ENCODE assay signal across 20 cellular contexts in the genomic region with DNA sequence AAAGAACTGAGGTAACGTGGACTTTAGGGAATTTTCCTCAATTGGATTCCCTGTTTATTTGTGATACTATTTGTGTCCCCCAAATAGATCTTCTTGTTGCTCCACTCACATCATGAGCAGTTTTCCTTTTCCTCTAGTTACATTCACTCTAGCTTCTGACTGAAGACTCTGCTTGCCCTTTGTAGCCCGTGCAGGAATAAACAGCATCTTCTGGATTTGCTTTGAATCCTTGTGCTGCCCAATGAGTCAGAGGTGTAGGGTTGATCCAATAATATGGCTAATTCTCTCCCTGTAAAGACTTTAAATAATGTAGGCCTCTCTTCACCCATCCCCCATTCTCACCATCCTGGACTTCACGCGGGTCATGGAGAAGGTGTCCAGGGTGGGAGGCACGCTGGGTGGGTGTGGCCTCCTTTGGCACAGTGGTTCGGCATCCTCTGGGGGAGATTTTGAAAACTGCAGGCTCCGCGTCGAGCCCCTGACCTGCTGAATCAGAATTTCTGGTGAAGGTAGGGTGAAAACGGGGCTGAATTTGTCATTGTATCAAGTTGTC. TPM values are rescaled to one million over a fixed set of nuclear protein-coding genes. Genes with fewer than 3 reads are reported as not detected.
A peak's percentile ranks its signal among the peaks of the same experiment; 100 is the strongest.
DNase-seq lines count a peak whose midpoint lies in the region; ATAC-seq and TF ChIP-seq lines count a peak whose summit lies in the region.
"Had no signal": no experiment of that assay in that cellular context is flagged by ENCODE, and none has a peak within 500 bp of the region (broad histone marks: within the 10 kb centered on the region; RNA-seq: fewer than 3 reads in every experiment).

No MANE protein-coding gene starts in this region.

- TF ChIP-seq POLR2A in esophagus muscularis mucosa (IDR thresholded peaks at IDR 0.05; ENCODE audit: low read depth): no peak

- H3K36me3 ChIP-seq in heart right ventricle (no peaks in the 10 kb centered on the region), esophagus muscularis mucosa (peaks cover 0 to 11% (median 2%) of the 10 kb centered on the region in 4 donors), neural progenitor cell (no peaks in the 10 kb centered on the region), aorta (ENCODE audit: control insufficient read depth in 1 of 2, insufficient read depth in 2 of 2, low read length in 1 of 2) (no peaks in the 10 kb centered on the region)
- H3K36me3 ChIP-seq: esophagus squamous epithelium, left lung, upper lobe of right lung had no signal

- peaks cover 0 to 100% (median 48%) of the 10 kb centered on the region in 7 donors for H3K27me3 ChIP-seq in heart right ventricle
- H3K27me3 ChIP-seq in esophagus muscularis mucosa: peaks cover 0 to 62% (median 2%) of the 10 kb centered on the region in 4 donors
- peaks cover 100% of the 10 kb centered on the region for H3K27me3 ChIP-seq in neural progenitor cell
- no peaks in the 10 kb centered on the region for H3K27me3 ChIP-seq in aorta (ENCODE audit: control insufficient read depth in 1 of 2, insufficient read depth in 2 of 2, low read length in 1 of 2)

- H2AFZ ChIP-seq in neural progenitor cell (replicated peaks): no peak overlapping the region

- peak overlapping the region; percentile 84 to 97 (median 96) for H3K27ac ChIP-seq in heart right ventricle
- H3K27ac ChIP-seq in esophagus muscularis mucosa (replicated peaks in 1 of 4): peak overlapping the region; percentile 96 to 98 (median 98)
- H3K27ac ChIP-seq in neural progenitor cell: no peak overlapping the region
- H3K27ac ChIP-seq in aorta (ENCODE audit: low read depth in 1 of 2, low read length in 2 of 2): peak overlapping the region; percentile 78 to 98
- H3K27ac ChIP-seq: left lung, upper lobe of right lung had no signal

- peaks cover 98% of the 10 kb centered on the region for H3K27me3 Mint-ChIP-seq in neural progenitor cell (ENCODE audit: insufficient read depth, low read depth)

- TF ChIP-seq EP300 in esophagus muscularis mucosa (IDR thresholded peaks at IDR 0.05): no peak

- no peaks in the 10 kb centered on the region for H3K36me3 Mint-ChIP-seq in neural progenitor cell

- H3K4me3 ChIP-seq in heart right ventricle (peak overlapping the region in 7 of 10 donors; percentile 35 to 90 (median 79)), esophagus muscularis mucosa (peak overlapping the region; percentile 82 to 90 (median 88)), neural progenitor cell (no peak overlapping the region), aorta (ENCODE audit: low read length in 2 of 2) (no peak overlapping the region)

- H3K9me3 Mint-ChIP-seq in neural progenitor cell: peaks cover 8% of the 10 kb centered on the region
- H3K9me3 Mint-ChIP-seq: activated CD4-positive, alpha-beta memory T cell treated with anti-CD3 and anti-CD28 coated beads for 36 hours had no signal

- H3K9me3 ChIP-seq in heart right ventricle: no peaks in the 10 kb centered on the region
- no peaks in the 10 kb centered on the region for H3K9me3 ChIP-seq in esophagus muscularis mucosa
- no peaks in the 10 kb centered on the region for H3K9me3 ChIP-seq in neural progenitor cell (ENCODE audit: low read depth)
- H3K9me3 ChIP-seq in aorta (ENCODE audit: control insufficient read depth, low read length): no peaks in the 10 kb centered on the region
- H3K9me3 ChIP-seq: Caco-2, esophagus squamous epithelium, left lung, upper lobe of right lung had no signal

- WGBS in heart right ventricle, 2 donors: 40 to 44% methylated on average over 10 of the region's 10 CpGs
- WGBS in esophagus muscularis mucosa: 40% methylated on average over 10 of the region's 10 CpGs
- 47 to 53% methylated on average over 10 of the region's 10 CpGs for WGBS in aorta, 2 donors

- peaks cover 31% of the 10 kb centered on the region for H3F3A ChIP-seq in neural progenitor cell (ENCODE audit: low read depth)

- H3K9ac ChIP-seq in neural progenitor cell: no peak overlapping the region

- no peaks in the 10 kb centered on the region for H3K79me2 ChIP-seq in neural progenitor cell (ENCODE audit: low read depth)

- H3K4me3 Mint-ChIP-seq in neural progenitor cell: peak overlapping the region; percentile 85
- H3K4me3 Mint-ChIP-seq: activated CD4-positive, alpha-beta memory T cell treated with anti-CD3 and anti-CD28 coated beads for 36 hours had no signal

- TF ChIP-seq CTCF in heart right ventricle (IDR thresholded peaks at IDR 0.05): no peak
- no peak for TF ChIP-seq CTCF in esophagus muscularis mucosa (IDR thresholded peaks at IDR 0.05)
- TF ChIP-seq CTCF in neural progenitor cell (IDR thresholded peaks at IDR 0.05): peak; percentile 9

- peaks cover 100% of the 10 kb centered on the region for H4K20me1 ChIP-seq in neural progenitor cell (ENCODE audit: low read depth)

- peaks cover 28% of the 10 kb centered on the region for H3K4me1 Mint-ChIP-seq in neural progenitor cell

- H3K27ac Mint-ChIP-seq in neural progenitor cell: no peak overlapping the region
- H3K27ac Mint-ChIP-seq: activated CD4-positive, alpha-beta memory T cell treated with anti-CD3 and anti-CD28 coated beads for 36 hours had no signal

- ATAC-seq in heart right ventricle (no peak), Right ventricle myocardium inferior (no peak), aorta (ENCODE audit: low FRiP score) (no peak), HG03354 (IDR thresholded peaks at IDR 0.05; ENCODE audit: poor library complexity, severe bottlenecking, unreplicated experiment) (no peak)
- ATAC-seq: naive thymus-derived CD4-positive, alpha-beta T cell had no signal

- DNase-seq in heart right ventricle (no peak), Right ventricle myocardium inferior (ENCODE audit: missing footprints) (no peak), esophagus muscularis mucosa (ENCODE audit: extremely low spot score) (peak; percentile 91), neural progenitor cell (ENCODE audit: low spot score) (peak; percentile 23), aorta (no peak), KG1 (lab: John Stamatoyannopoulos, UW) (no peak), kidney tubule cell (ENCODE audit: low spot score) (no peak)
- DNase-seq: activated CD4-positive, alpha-beta memory T cell treated with anti-CD3 and anti-CD28 coated beads for 36 hours; Caco-2; dermis blood vessel endothelial cell; esophagus squamous epithelium; hypothalamus; left lung; naive thymus-derived CD4-positive, alpha-beta T cell; NCI-H2029; NCI-H524 treated with DMSO at 0.1 percent for 48 hours; OCI-M1; stimulated activated CD4-positive, alpha-beta T cell treated with anti-CD3 and anti-CD28 coated beads, Interleukin-4, amount 100 ng/mL, for 1 hour; upper lobe of right lung had no signal

- H3K4me1 ChIP-seq in heart right ventricle (peaks cover 3 to 70% (median 39%) of the 10 kb centered on the region in 9 donors), esophagus muscularis mucosa (peaks cover 46 to 95% (median 87%) of the 10 kb centered on the region in 4 donors), neural progenitor cell (peaks cover 31% of the 10 kb centered on the region), aorta (ENCODE audit: control insufficient read depth in 1 of 2, insufficient read depth in 2 of 2, low read length in 2 of 2) (no peaks in the 10 kb centered on the region)
- H3K4me1 ChIP-seq: Caco-2 had no signal

- H3K4me2 ChIP-seq in neural progenitor cell: no peak overlapping the region

- intact Hi-C loops in heart right ventricle (cut with DNase I): loop anchor here in 1 of 10 donors (5.0 to 10.0 kb wide), 2 partner anchors 636 to 694 kb away; no protein-coding TSS in a partner anchor
- intact Hi-C loops in Right ventricle myocardium inferior (cut with DNase I): no loop called here
- intact Hi-C loops in esophagus muscularis mucosa (cut with DNase I): no loop called here
- intact Hi-C loops in aorta (cut with DNase I): no loop called here

RNA-seq across cellular contexts. Expression of gene HAND2, which starts 9.0 kb away (rescaled TPM):
- total RNA-seq in heart right ventricle: 100 to 1,000 TPM in 7 of 10 donors, 10 to 100 TPM in 3; 64.6 to 196 (median 130) TPM
- polyA plus RNA-seq in heart right ventricle: 10 to 100 TPM; 48.6 to 90.7 TPM
- total RNA-seq in Right ventricle myocardium inferior: 151 TPM
- 100 to 1,000 TPM in 3 of 4 donors, 10 to 100 TPM in 1; 77.7 to 165 (median 138) TPM for total RNA-seq in esophagus muscularis mucosa
- 0.09 TPM in 1 of 2 replicates, not detected in the other for total RNA-seq in neural progenitor cell (ENCODE audit: low replicate concordance)
- 10 to 100 TPM in 1 of 2 donors, 1 to 10 TPM in 1; 5.2 to 19.5 TPM for total RNA-seq in aorta
- 10 to 100 TPM; 17.0 to 36.7 TPM for polyA plus RNA-seq in aorta
- total RNA-seq: activated CD4-positive, alpha-beta memory T cell treated with anti-CD3 and anti-CD28 coated beads for 36 hours; Caco-2; dermis blood vessel endothelial cell; left lung; naive thymus-derived CD4-positive, alpha-beta T cell; upper lobe of right lung had no signal
- polyA plus RNA-seq: naive thymus-derived CD4-positive, alpha-beta T cell had no signal

Comparison
In these comparisons a context has a peak if more than half of its experiments do, and no peak if none do; other contexts are left out.
1. DNase-seq: peak in esophagus muscularis mucosa (single experiment) and neural progenitor cell (single experiment); none in heart right ventricle (0 of 2), Right ventricle myocardium inferior (single experiment), aorta (0 of 2), KG1 (single experiment) and kidney tubule cell (single experiment).
2. H3K4me3 ChIP-seq: peak in heart right ventricle (7 of 10) and esophagus muscularis mucosa (4 of 4); none in neural progenitor cell (single experiment) and aorta (0 of 2).